ENCODE assay signal across 15 cellular contexts in the genomic region with DNA sequence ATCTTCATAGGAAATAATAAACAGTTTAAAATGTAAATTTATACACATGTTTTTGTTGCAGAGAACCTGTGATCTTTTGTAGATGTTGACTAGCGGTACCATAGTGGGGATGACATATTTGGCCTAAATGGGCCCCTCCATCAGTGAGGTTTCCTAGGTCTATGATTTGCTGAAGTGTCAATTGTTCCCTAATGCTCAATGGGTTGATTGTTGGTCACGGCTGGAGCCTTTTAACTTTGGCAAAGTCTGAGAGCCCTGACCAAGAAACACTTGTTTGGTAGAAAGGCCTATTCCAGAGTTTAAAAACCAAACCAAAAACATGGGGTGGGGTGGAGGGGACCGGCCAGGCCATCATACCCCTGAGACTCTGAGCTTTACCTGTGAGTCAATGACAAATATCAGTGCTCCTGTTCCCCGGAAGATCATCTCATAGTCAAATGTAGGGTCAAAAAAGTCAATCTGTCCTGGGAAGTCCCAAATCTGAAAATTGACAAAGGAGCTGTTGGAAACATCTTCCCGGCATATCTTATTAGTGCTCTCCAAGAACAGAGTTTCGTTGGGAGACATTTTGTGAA.
DNase-seq lines count a peak whose midpoint lies in the region; ATAC-seq and TF ChIP-seq lines count a peak whose summit lies in the region.
"Had no signal": no experiment of that assay in that cellular context is flagged by ENCODE, and none has a peak within 500 bp of the region (broad histone marks: within the 10 kb centered on the region; RNA-seq: fewer than 3 reads in every experiment).

No MANE protein-coding gene starts in this region.

- no peaks in the 10 kb centered on the region for H4K20me1 ChIP-seq in KMS-11 (ENCODE audit: insufficient read depth)

- no peak overlapping the region for H2AFZ ChIP-seq in KMS-11 (ENCODE audit: low read depth)

- ATAC-seq in GM18498 (IDR thresholded peaks at IDR 0.05; ENCODE audit: unreplicated experiment), result peak; percentile 25
- ATAC-seq in GM21367 (IDR thresholded peaks at IDR 0.05; ENCODE audit: unreplicated experiment), result peak; percentile 13
- ATAC-seq in HG02885 (IDR thresholded peaks at IDR 0.05; ENCODE audit: poor library complexity, unreplicated experiment), result peak; percentile 32

- H3K27me3 Mint-ChIP-seq in T-helper 2 cell treated with Interferon-gamma antibody and Interleukin-4, amounts not matched to agents 5 μg/mL and 100 μg/mL, for 36 hours (ENCODE audit: low read depth), result no peaks in the 10 kb centered on the region
- H3K27me3 Mint-ChIP-seq: activated CD4-positive, alpha-beta memory T cell treated with anti-CD3 and anti-CD28 coated beads for 36 hours had no signal

- no peak overlapping the region; the same call in 1 of the 2 replicates for H3K9ac ChIP-seq in KMS-11

- H3K4me1 ChIP-seq in KMS-11 (ENCODE audit: low read depth, poor library complexity, severe bottlenecking), result peaks cover 59% of the 10 kb centered on the region
- H3K4me1 ChIP-seq: tibial nerve had no signal

- H3K4me3 Mint-ChIP-seq in T-helper 2 cell treated with Interferon-gamma antibody and Interleukin-4, amounts not matched to agents 5 μg/mL and 100 μg/mL, for 36 hours, result no peak overlapping the region
- H3K4me3 Mint-ChIP-seq: activated CD4-positive, alpha-beta memory T cell treated with anti-CD3 and anti-CD28 coated beads for 36 hours had no signal

- H3K27me3 ChIP-seq in KMS-11 (ENCODE audit: insufficient read depth, low read depth), result no peaks in the 10 kb centered on the region
- H3K27me3 ChIP-seq: tibial nerve had no signal

- H3K27ac Mint-ChIP-seq in T-helper 2 cell treated with Interferon-gamma antibody and Interleukin-4, amounts not matched to agents 5 μg/mL and 100 μg/mL, for 36 hours, result no peak overlapping the region
- H3K27ac Mint-ChIP-seq: activated CD4-positive, alpha-beta memory T cell treated with anti-CD3 and anti-CD28 coated beads for 36 hours had no signal

- H3K9me3 Mint-ChIP-seq in T-helper 2 cell treated with Interferon-gamma antibody and Interleukin-4, amounts not matched to agents 5 μg/mL and 100 μg/mL, for 36 hours, result no peaks in the 10 kb centered on the region
- H3K9me3 Mint-ChIP-seq: activated CD4-positive, alpha-beta memory T cell treated with anti-CD3 and anti-CD28 coated beads for 36 hours had no signal

- peaks cover 3% of the 10 kb centered on the region for H3K36me3 Mint-ChIP-seq in T-helper 2 cell treated with Interferon-gamma antibody and Interleukin-4, amounts not matched to agents 5 μg/mL and 100 μg/mL, for 36 hours (ENCODE audit: low read depth)

- no peaks in the 10 kb centered on the region for H3K4me1 Mint-ChIP-seq in T-helper 2 cell treated with Interferon-gamma antibody and Interleukin-4, amounts not matched to agents 5 μg/mL and 100 μg/mL, for 36 hours (ENCODE audit: low read depth)

- H3K36me3 ChIP-seq in KMS-11 (ENCODE audit: insufficient read depth), result no peaks in the 10 kb centered on the region
- H3K36me3 ChIP-seq: tibial nerve had no signal

- peak overlapping the region; percentile 14; the same call in 1 of the 2 replicates for H3K27ac ChIP-seq in KMS-11
- H3K27ac ChIP-seq: tibial nerve had no signal

- TF ChIP-seq CTCF in KMS-11 (conservative IDR thresholded peaks at IDR 0.05; ENCODE audit: low read depth, low read length), result no peak

- H3K4me3 ChIP-seq in KMS-11 (IDR thresholded peaks at IDR 0.05; ENCODE audit: insufficient read depth, low read depth, low read length), result no peak overlapping the region
- H3K4me3 ChIP-seq: tibial nerve had no signal

- TF ChIP-seq POLR2A in erythroblast (IDR thresholded peaks at IDR 0.05; ENCODE audit: low read length), result no peak

- H3K79me2 ChIP-seq in KMS-11 (ENCODE audit: insufficient read depth, low read depth), result no peaks in the 10 kb centered on the region; the same call in 1 of the 2 replicates

- peak overlapping the region; percentile 43; the same call in 1 of the 2 replicates for H3K4me2 ChIP-seq in KMS-11

- no peak for DNase-seq in erythroblast (lab: John Stamatoyannopoulos, UW)
- no peak for DNase-seq in T-helper 2 cell treated with Interferon-gamma antibody and Interleukin-4, amounts not matched to agents 5 μg/mL and 100 μg/mL, for 36 hours (ENCODE audit: low spot score)
- no peak for DNase-seq in NCI-H2171 (lab: John Stamatoyannopoulos, UW)
- no peak for DNase-seq in EL
- DNase-seq: activated CD4-positive, alpha-beta memory T cell treated with anti-CD3 and anti-CD28 coated beads for 36 hours; activated naive CD4-positive, alpha-beta T cell treated with Interleukin-2 at 50 U/mL for 16 hours; DMS153; Kasumi-1; NCI-H2081 treated with DMSO at 0.1 percent for 48 hours; T-helper 1 cell had no signal
